In genomic region chr17:47705536-47706481, GRCh38 we compare ENCODE assay signal across 11 cellular contexts. TPM values are rescaled to one million over a fixed set of nuclear protein-coding genes. Genes with fewer than 3 reads are reported as not detected.
DNase-seq lines count a peak whose midpoint lies in the region; ATAC-seq and TF ChIP-seq lines count a peak whose summit lies in the region.
"Had no signal": no experiment of that assay in that cellular context is flagged by ENCODE, and none has a peak within 500 bp of the region (broad histone marks: within the 10 kb centered on the region; RNA-seq: fewer than 3 reads in every experiment).

No MANE protein-coding gene starts in this region.

- peak in 1 of 3 donors; percentile 50 for DNase-seq in CD4-positive, CD25-positive, alpha-beta regulatory T cell
- peak; percentile 45 for DNase-seq in RPMI8226
- peak; percentile 44 for DNase-seq in activated T-helper 1 cell treated with anti-CD3 and anti-CD28 coated beads, Interleukin-12 subunit alpha, Interleukin-12 subunit beta, Interleukin-2, Interleukin-4 antibody, amounts not matched to agents 30 ng/mL and 10 ng/mL and 1 ng/mL, durations not matched to agents 14 hours and 24 hours and 36 hours (ENCODE audit: low spot score)
- DNase-seq in natural killer cell treated with Interleukin-12 subunit alpha and Interleukin-12 subunit beta and Interleukin-15 and Interleukin-18, amount 100 ng/mL, for 72 hours (ENCODE audit: low spot score): no peak
- no peak for DNase-seq in central memory CD4-positive, alpha-beta T cell
- DNase-seq in suprapubic skin (ENCODE audit: low spot score in 2 of 2): no peak
- DNase-seq in Calu3: no peak
- DNase-seq: SK-N-SH had no signal

- H3K4me3 ChIP-seq in CD4-positive, CD25-positive, alpha-beta regulatory T cell (ENCODE audit: low read depth, low read length): no peak overlapping the region
- no peak overlapping the region for H3K4me3 ChIP-seq in suprapubic skin
- H3K4me3 ChIP-seq: esophagus muscularis mucosa, mucosa of descending colon had no signal

- ATAC-seq in CD4-positive, CD25-positive, alpha-beta regulatory T cell (ENCODE audit: low read depth in 2 of 2): peak; percentile 18 to 31
- peak in 1 of 2 donors; percentile 11 for ATAC-seq in natural killer cell treated with Interleukin-12 subunit alpha and Interleukin-12 subunit beta and Interleukin-15 and Interleukin-18, amount 100 ng/mL, for 72 hours
- no peak for ATAC-seq in HG02970 (IDR thresholded peaks at IDR 0.05; ENCODE audit: low FRiP score, unreplicated experiment)

- H3K9me3 Mint-ChIP-seq in CD4-positive, CD25-positive, alpha-beta regulatory T cell: peaks cover 0 to 1% (median 0%) of the 10 kb centered on the region in 7 donors
- no peaks in the 10 kb centered on the region for H3K9me3 Mint-ChIP-seq in activated T-helper 1 cell treated with anti-CD3 and anti-CD28 coated beads, Interleukin-12 subunit alpha, Interleukin-12 subunit beta, Interleukin-2, Interleukin-4 antibody, amounts not matched to agents 30 ng/mL and 10 ng/mL and 1 ng/mL, durations not matched to agents 14 hours and 24 hours and 36 hours
- H3K9me3 Mint-ChIP-seq in natural killer cell treated with Interleukin-12 subunit alpha and Interleukin-12 subunit beta and Interleukin-15 and Interleukin-18, amount 100 ng/mL, for 72 hours: no peaks in the 10 kb centered on the region
- no peaks in the 10 kb centered on the region for H3K9me3 Mint-ChIP-seq in Calu3 (ENCODE audit: low read depth, unreplicated experiment)

- no TSS peak for BruUV-seq in Calu3 (replicated peaks; lab: Mats Ljungman, UMichigan)

- 69% methylated on average over 12 of the region's 12 CpGs for WGBS in suprapubic skin

- no peak overlapping the region for H3K27ac ChIP-seq in CD4-positive, CD25-positive, alpha-beta regulatory T cell (ENCODE audit: insufficient read depth, low read length, poor library complexity, severe bottlenecking)
- no peak overlapping the region for H3K27ac ChIP-seq in suprapubic skin

- intact Hi-C loops in activated T-helper 1 cell treated with anti-CD3 and anti-CD28 coated beads, Interleukin-12 subunit alpha, Interleukin-12 subunit beta, Interleukin-2, Interleukin-4 antibody, amounts not matched to agents 30 ng/mL and 10 ng/mL and 1 ng/mL, durations not matched to agents 14 hours and 24 hours and 36 hours (cut with micrococcal nuclease): loop anchor here (1.0 kb wide), 3 partner anchors 11 to 27 kb away; partner anchors contain the start of gene TBX21
- intact Hi-C loops in Calu3 (cut with micrococcal nuclease; ENCODE audit: unreplicated experiment): no loop called here

- CTCF ChIA-PET in Calu3 (lab: Charles Lee): interaction anchor here (0.5 to 2.1 kb wide), 3 partner anchors 13 to 78 kb away, joined by 3 to 8 read pairs (median 3); partner anchors contain the start of gene KPNB1

- H3K27ac Mint-ChIP-seq in CD4-positive, CD25-positive, alpha-beta regulatory T cell: peak overlapping the region; percentile 61 to 92 (median 80)
- peak overlapping the region; percentile 84 for H3K27ac Mint-ChIP-seq in activated T-helper 1 cell treated with anti-CD3 and anti-CD28 coated beads, Interleukin-12 subunit alpha, Interleukin-12 subunit beta, Interleukin-2, Interleukin-4 antibody, amounts not matched to agents 30 ng/mL and 10 ng/mL and 1 ng/mL, durations not matched to agents 14 hours and 24 hours and 36 hours
- H3K27ac Mint-ChIP-seq in natural killer cell treated with Interleukin-12 subunit alpha and Interleukin-12 subunit beta and Interleukin-15 and Interleukin-18, amount 100 ng/mL, for 72 hours: peak overlapping the region; percentile 96 to 97
- no peak overlapping the region for H3K27ac Mint-ChIP-seq in Calu3 (ENCODE audit: unreplicated experiment)

- TF ChIP-seq CTCF in suprapubic skin (IDR thresholded peaks at IDR 0.05) (no peak), Calu3 (IDR thresholded peaks at IDR 0.05; ENCODE audit: unreplicated experiment) (no peak)

- peaks cover 63% of the 10 kb centered on the region for H3K4me1 ChIP-seq in CD4-positive, CD25-positive, alpha-beta regulatory T cell (ENCODE audit: control insufficient read depth, insufficient read depth, low read length, poor library complexity, severe bottlenecking)
- peaks cover 17% of the 10 kb centered on the region for H3K4me1 ChIP-seq in suprapubic skin

- H3K9me3 ChIP-seq in CD4-positive, CD25-positive, alpha-beta regulatory T cell (ENCODE audit: control insufficient read depth in 2 of 2, low read length in 2 of 2): no peaks in the 10 kb centered on the region
- no peaks in the 10 kb centered on the region for H3K9me3 ChIP-seq in suprapubic skin
- H3K9me3 ChIP-seq: esophagus muscularis mucosa, mucosa of descending colon, SK-N-SH had no signal

- H3K36me3 Mint-ChIP-seq in CD4-positive, CD25-positive, alpha-beta regulatory T cell: peaks cover 4% of the 10 kb centered on the region
- peaks cover 26% of the 10 kb centered on the region for H3K36me3 Mint-ChIP-seq in activated T-helper 1 cell treated with anti-CD3 and anti-CD28 coated beads, Interleukin-12 subunit alpha, Interleukin-12 subunit beta, Interleukin-2, Interleukin-4 antibody, amounts not matched to agents 30 ng/mL and 10 ng/mL and 1 ng/mL, durations not matched to agents 14 hours and 24 hours and 36 hours (ENCODE audit: low read depth)
- no peaks in the 10 kb centered on the region for H3K36me3 Mint-ChIP-seq in natural killer cell treated with Interleukin-12 subunit alpha and Interleukin-12 subunit beta and Interleukin-15 and Interleukin-18, amount 100 ng/mL, for 72 hours
- H3K36me3 Mint-ChIP-seq in Calu3 (ENCODE audit: insufficient read depth, unreplicated experiment): no peaks in the 10 kb centered on the region

- H3K4me1 Mint-ChIP-seq in CD4-positive, CD25-positive, alpha-beta regulatory T cell: peaks cover 13 to 64% (median 46%) of the 10 kb centered on the region in 4 donors
- peaks cover 76% of the 10 kb centered on the region for H3K4me1 Mint-ChIP-seq in activated T-helper 1 cell treated with anti-CD3 and anti-CD28 coated beads, Interleukin-12 subunit alpha, Interleukin-12 subunit beta, Interleukin-2, Interleukin-4 antibody, amounts not matched to agents 30 ng/mL and 10 ng/mL and 1 ng/mL, durations not matched to agents 14 hours and 24 hours and 36 hours (ENCODE audit: low read depth)
- H3K4me1 Mint-ChIP-seq in natural killer cell treated with Interleukin-12 subunit alpha and Interleukin-12 subunit beta and Interleukin-15 and Interleukin-18, amount 100 ng/mL, for 72 hours (ENCODE audit: low read depth in 2 of 2): peaks cover 76 to 78% of the 10 kb centered on the region in 2 donors
- H3K4me1 Mint-ChIP-seq in Calu3 (ENCODE audit: low read depth, unreplicated experiment): peaks cover 10% of the 10 kb centered on the region

- H3K27me3 Mint-ChIP-seq in CD4-positive, CD25-positive, alpha-beta regulatory T cell: no peaks in the 10 kb centered on the region
- no peaks in the 10 kb centered on the region for H3K27me3 Mint-ChIP-seq in activated T-helper 1 cell treated with anti-CD3 and anti-CD28 coated beads, Interleukin-12 subunit alpha, Interleukin-12 subunit beta, Interleukin-2, Interleukin-4 antibody, amounts not matched to agents 30 ng/mL and 10 ng/mL and 1 ng/mL, durations not matched to agents 14 hours and 24 hours and 36 hours (ENCODE audit: insufficient read depth)
- H3K27me3 Mint-ChIP-seq in natural killer cell treated with Interleukin-12 subunit alpha and Interleukin-12 subunit beta and Interleukin-15 and Interleukin-18, amount 100 ng/mL, for 72 hours: no peaks in the 10 kb centered on the region
- H3K27me3 Mint-ChIP-seq in Calu3 (ENCODE audit: unreplicated experiment): peaks cover 78% of the 10 kb centered on the region

- H3K27me3 ChIP-seq in CD4-positive, CD25-positive, alpha-beta regulatory T cell (ENCODE audit: control insufficient read depth, insufficient read depth, low read length): no peaks in the 10 kb centered on the region
- H3K27me3 ChIP-seq in suprapubic skin: no peaks in the 10 kb centered on the region
- H3K27me3 ChIP-seq: esophagus muscularis mucosa had no signal

- H3K36me3 ChIP-seq in CD4-positive, CD25-positive, alpha-beta regulatory T cell (ENCODE audit: control insufficient read depth, insufficient read depth, low read length): no peaks in the 10 kb centered on the region
- H3K36me3 ChIP-seq in suprapubic skin: peaks cover 19% of the 10 kb centered on the region

- no peak for TF ChIP-seq POLR2A in suprapubic skin (IDR thresholded peaks at IDR 0.05)

- H3K4me3 Mint-ChIP-seq in CD4-positive, CD25-positive, alpha-beta regulatory T cell: peak overlapping the region in 3 of 4 donors; percentile 34 to 83 (median 64)
- H3K4me3 Mint-ChIP-seq in activated T-helper 1 cell treated with anti-CD3 and anti-CD28 coated beads, Interleukin-12 subunit alpha, Interleukin-12 subunit beta, Interleukin-2, Interleukin-4 antibody, amounts not matched to agents 30 ng/mL and 10 ng/mL and 1 ng/mL, durations not matched to agents 14 hours and 24 hours and 36 hours: peak overlapping the region; percentile 66
- peak overlapping the region; percentile 85 for H3K4me3 Mint-ChIP-seq in natural killer cell treated with Interleukin-12 subunit alpha and Interleukin-12 subunit beta and Interleukin-15 and Interleukin-18, amount 100 ng/mL, for 72 hours
- H3K4me3 Mint-ChIP-seq in Calu3 (ENCODE audit: low read depth, unreplicated experiment): no peak overlapping the region

- TF ChIP-seq EP300 in suprapubic skin (IDR thresholded peaks at IDR 0.05): no peak

RNA-seq across cellular contexts. Expression of gene TBKBP1, which starts 11.8 kb away (rescaled TPM):
- total RNA-seq in CD4-positive, CD25-positive, alpha-beta regulatory T cell: 6.1 TPM
- under 1 TPM; 0.11 to 0.60 (median 0.51) TPM for polyA plus RNA-seq in CD4-positive, CD25-positive, alpha-beta regulatory T cell
- total RNA-seq in activated T-helper 1 cell treated with anti-CD3 and anti-CD28 coated beads, Interleukin-12 subunit alpha, Interleukin-12 subunit beta, Interleukin-2, Interleukin-4 antibody, amounts not matched to agents 30 ng/mL and 10 ng/mL and 1 ng/mL, durations not matched to agents 14 hours and 24 hours and 36 hours: 11.6 and 12.4 TPM in 2 replicates
- total RNA-seq in natural killer cell treated with Interleukin-12 subunit alpha and Interleukin-12 subunit beta and Interleukin-15 and Interleukin-18, amount 100 ng/mL, for 72 hours: 10 to 100 TPM; 13.1 to 22.6 TPM
- total RNA-seq in suprapubic skin: 10 to 100 TPM in 1 of 4 donors, 1 to 10 TPM in 3; 4.9 to 10.5 (median 8.4) TPM
- 6.4 and 6.5 TPM in 2 replicates for total RNA-seq in Calu3 (2022)

RNA-seq across cellular contexts. Expression of gene TBX21, which starts 27.2 kb away (rescaled TPM):
- total RNA-seq in CD4-positive, CD25-positive, alpha-beta regulatory T cell: 15.7 TPM
- 1 to 10 TPM; 3.8 to 8.5 (median 5.2) TPM for polyA plus RNA-seq in CD4-positive, CD25-positive, alpha-beta regulatory T cell
- 89.8 and 90.8 TPM in 2 replicates for total RNA-seq in activated T-helper 1 cell treated with anti-CD3 and anti-CD28 coated beads, Interleukin-12 subunit alpha, Interleukin-12 subunit beta, Interleukin-2, Interleukin-4 antibody, amounts not matched to agents 30 ng/mL and 10 ng/mL and 1 ng/mL, durations not matched to agents 14 hours and 24 hours and 36 hours
- total RNA-seq in natural killer cell treated with Interleukin-12 subunit alpha and Interleukin-12 subunit beta and Interleukin-15 and Interleukin-18, amount 100 ng/mL, for 72 hours: 100 to 1,000 TPM; 234 to 437 TPM
- under 1 TPM in 1 of 4 donors, not detected in 3; 0.80 TPM for total RNA-seq in suprapubic skin
- total RNA-seq in Calu3 (2022): not detected in 2 replicates
- polyA plus RNA-seq: SK-N-SH had no signal

RNA-seq across cellular contexts. Expression of gene KPNB1, which starts 56.1 kb away (rescaled TPM):
- 242 TPM for total RNA-seq in CD4-positive, CD25-positive, alpha-beta regulatory T cell
- 10 to 100 TPM; 20.4 to 27.2 (median 23.3) TPM for polyA plus RNA-seq in CD4-positive, CD25-positive, alpha-beta regulatory T cell
- total RNA-seq in activated T-helper 1 cell treated with anti-CD3 and anti-CD28 coated beads, Interleukin-12 subunit alpha, Interleukin-12 subunit beta, Interleukin-2, Interleukin-4 antibody, amounts not matched to agents 30 ng/mL and 10 ng/mL and 1 ng/mL, durations not matched to agents 14 hours and 24 hours and 36 hours: 718 and 719 TPM in 2 replicates
- total RNA-seq in natural killer cell treated with Interleukin-12 subunit alpha and Interleukin-12 subunit beta and Interleukin-15 and Interleukin-18, amount 100 ng/mL, for 72 hours: 1,000 to 10,000 TPM in 1 of 2 donors, 100 to 1,000 TPM in 1; 665 to 1,039 TPM
- total RNA-seq in suprapubic skin (100 to 1,000 TPM; 100 to 162 (median 139) TPM), Calu3 (2022) (511 and 538 TPM in 2 replicates)

Comparison
In these comparisons a context has a peak if more than half of its experiments do, and no peak if none do; other contexts are left out.
1. DNase-seq: peak in RPMI8226 (single experiment) and activated T-helper 1 cell treated with anti-CD3 and anti-CD28 coated beads, Interleukin-12 subunit alpha, Interleukin-12 subunit beta, Interleukin-2, Interleukin-4 antibody, amounts not matched to agents 30 ng/mL and 10 ng/mL and 1 ng/mL, durations not matched to agents 14 hours and 24 hours and 36 hours (single experiment); none in natural killer cell treated with Interleukin-12 subunit alpha and Interleukin-12 subunit beta and Interleukin-15 and Interleukin-18, amount 100 ng/mL, for 72 hours (single experiment), central memory CD4-positive, alpha-beta T cell (single experiment), suprapubic skin (0 of 2) and Calu3 (single experiment).